ENCODE assay signal across 8 cellular contexts in genomic region chr6:43096451-43097097, GRCh38. TPM values are rescaled to one million over a fixed set of nuclear protein-coding genes. Genes with fewer than 3 reads are reported as not detected.
DNase-seq lines count a peak whose midpoint lies in the region; ATAC-seq, FAIRE-seq and TF ChIP-seq lines count a peak whose summit lies in the region.

No MANE protein-coding gene starts in this region.

- peaks cover 3% of the 10 kb centered on the region for H3K36me3 Mint-ChIP-seq in progenitor cell of endocrine pancreas (ENCODE audit: insufficient read depth)

- H3K9ac ChIP-seq in OCI-LY3 (ENCODE audit: low read length), result no peak overlapping the region
- no peak overlapping the region for H3K9ac ChIP-seq in fibroblast of lung (ENCODE audit: insufficient read depth, low read length)

- H3K27me3 Mint-ChIP-seq in progenitor cell of endocrine pancreas, result no peaks in the 10 kb centered on the region

- no peaks in the 10 kb centered on the region for H3K9me3 ChIP-seq in OCI-LY3 (ENCODE audit: insufficient read depth, low read length)
- H3K9me3 ChIP-seq in fibroblast of lung (ENCODE audit: control insufficient read depth, insufficient read depth, low read depth, low read length), result no peaks in the 10 kb centered on the region

- peak overlapping the region; percentile 95 for H3K27ac Mint-ChIP-seq in progenitor cell of endocrine pancreas

- no peak for ATAC-seq in GM19328 (IDR thresholded peaks at IDR 0.05; ENCODE audit: unreplicated experiment)

- peak overlapping the region; percentile 51 for H2AFZ ChIP-seq in OCI-LY3 (ENCODE audit: low read depth, low read length)
- no peak overlapping the region for H2AFZ ChIP-seq in fibroblast of lung (ENCODE audit: low read length)

- DNase-seq in EL, result peak; percentile 96
- peak; percentile 95 to 96 for DNase-seq in fibroblast of lung (ENCODE audit: low read depth in 2 of 2)
- peak; percentile 22 for DNase-seq in progenitor cell of endocrine pancreas (ENCODE audit: low spot score, unreplicated experiment)
- no peak for DNase-seq in RCC 7860 (ENCODE audit: low spot score)
- DNase-seq in GM12892 (ENCODE audit: insufficient read length), result no peak
- DNase-seq in GM19238 (ENCODE audit: insufficient read length, low spot score), result no peak

- no peak overlapping the region for H3K4me3 Mint-ChIP-seq in progenitor cell of endocrine pancreas (ENCODE audit: low read depth)

- H3K4me1 Mint-ChIP-seq in progenitor cell of endocrine pancreas (ENCODE audit: low read depth), result peaks cover 34% of the 10 kb centered on the region

- H3K4me3 ChIP-seq in OCI-LY3 (ENCODE audit: low read length) (peak overlapping the region; percentile 1; the same call in 1 of the 2 replicates), fibroblast of lung (replicated peaks in 1 of 4; ENCODE audit: control extremely low read depth in 1 of 4, insufficient read depth in 1 of 4, low read depth in 3 of 4, low read length in 4 of 4) (peak overlapping the region in 2 of 4 experiments; percentile 19 to 20)

- H3K9me3 Mint-ChIP-seq in progenitor cell of endocrine pancreas (ENCODE audit: low read depth), result no peaks in the 10 kb centered on the region

- H3K27ac ChIP-seq in OCI-LY3 (ENCODE audit: low read length) (no peak overlapping the region), fibroblast of lung (ENCODE audit: insufficient read depth, low read length) (peak overlapping the region; percentile 48)

- TF ChIP-seq CTCF in OCI-LY3 (IDR thresholded peaks at IDR 0.05; ENCODE audit: low read depth, low read length) (no peak), fibroblast of lung (conservative IDR thresholded peaks at IDR 0.05 in 1 of 2, IDR thresholded peaks at IDR 0.05 in 1 of 2; ENCODE audit: low read depth in 1 of 2, low read length in 2 of 2) (no peak), progenitor cell of endocrine pancreas (IDR thresholded peaks at IDR 0.05; ENCODE audit: unreplicated experiment) (no peak)

- no peaks in the 10 kb centered on the region for H3K36me3 ChIP-seq in OCI-LY3 (replicated peaks; ENCODE audit: low read depth, low read length)
- no peaks in the 10 kb centered on the region for H3K36me3 ChIP-seq in fibroblast of lung (ENCODE audit: control insufficient read depth, insufficient read depth, low read length)

- no peaks in the 10 kb centered on the region for H4K20me1 ChIP-seq in OCI-LY3 (ENCODE audit: insufficient read depth, low read length)
- H4K20me1 ChIP-seq in fibroblast of lung (ENCODE audit: control insufficient read depth, extremely low read depth, insufficient read depth, low read length), result no peaks in the 10 kb centered on the region

- H3K4me2 ChIP-seq in OCI-LY3 (ENCODE audit: low read length) (peak overlapping the region; percentile 23), fibroblast of lung (ENCODE audit: extremely low read depth, insufficient read depth, low read length) (peak overlapping the region; percentile 67)

- no peak for TF ChIP-seq POLR2A in GM12892 (IDR thresholded peaks at IDR 0.05; ENCODE audit: low read depth, low read length)

- H3K4me1 ChIP-seq in OCI-LY3 (ENCODE audit: low read length) (peaks cover 20% of the 10 kb centered on the region), fibroblast of lung (ENCODE audit: control insufficient read depth, extremely low read depth, insufficient read depth, low read length) (peaks cover 20% of the 10 kb centered on the region)

- 0 out of 2 replicates have a peak, but pooled peaks cover under 1% of the 10 kb centered on the region for H3K27me3 ChIP-seq in OCI-LY3 (ENCODE audit: low read depth, low read length)
- no peaks in the 10 kb centered on the region for H3K27me3 ChIP-seq in fibroblast of lung (ENCODE audit: control insufficient read depth, insufficient read depth, low read length)

- no peak for FAIRE-seq in RCC 7860 (lab: Jason Lieb, UNC)
- no peak for FAIRE-seq in GM12892 (lab: Jason Lieb, UNC)

- no peaks in the 10 kb centered on the region for H3K79me2 ChIP-seq in OCI-LY3 (ENCODE audit: low read length)
- H3K79me2 ChIP-seq in fibroblast of lung (ENCODE audit: control insufficient read depth, insufficient read depth, low read length), result peaks cover 4% of the 10 kb centered on the region

RNA-seq across cellular contexts. Expression of gene PTK7, which starts 20.5 kb away (rescaled TPM):
- 145 and 159 TPM in 2 replicates for total RNA-seq in fibroblast of lung
- polyA plus RNA-seq in fibroblast of lung, result 51.9 and 149 TPM in 2 replicates
- polyA plus RNA-seq in fibroblast of lung (2012), result 56.7 and 156 TPM in 2 replicates
- polyA minus RNA-seq in fibroblast of lung (ENCODE audit: low replicate concordance), result 103 and 333 TPM in 2 replicates
- total RNA-seq in progenitor cell of endocrine pancreas, result 141 and 142 TPM in 2 replicates
- polyA plus RNA-seq in GM12892 (2012; ENCODE audit: missing spikeins), result 0.83 TPM

RNA-seq across cellular contexts. Expression of gene KLC4, which starts 37.1 kb away (rescaled TPM):
- total RNA-seq in fibroblast of lung (19.0 and 22.5 TPM in 2 replicates), progenitor cell of endocrine pancreas (71.9 and 73.8 TPM in 2 replicates)
- polyA plus RNA-seq in fibroblast of lung, result 5.7 and 7.2 TPM in 2 replicates
- 6.3 and 7.3 TPM in 2 replicates for polyA plus RNA-seq in fibroblast of lung (2012)
- polyA minus RNA-seq in fibroblast of lung (ENCODE audit: low replicate concordance), result 16.2 and 33.9 TPM in 2 replicates
- 13.5 TPM for polyA plus RNA-seq in GM12892 (2012; ENCODE audit: missing spikeins)

RNA-seq across cellular contexts. Expression of gene MRPL2, which starts 37.3 kb away (rescaled TPM):
- 13.9 and 18.2 TPM in 2 replicates for total RNA-seq in fibroblast of lung
- polyA plus RNA-seq in fibroblast of lung, result 20.3 and 23.1 TPM in 2 replicates
- polyA plus RNA-seq in fibroblast of lung (2012), result 49.9 and 65.2 TPM in 2 replicates
- 7.3 and 30.4 TPM in 2 replicates for polyA minus RNA-seq in fibroblast of lung (ENCODE audit: low replicate concordance)
- total RNA-seq in progenitor cell of endocrine pancreas, result 45.2 and 52.2 TPM in 2 replicates
- 32.5 TPM for polyA plus RNA-seq in GM12892 (2012; ENCODE audit: missing spikeins)

RNA-seq across cellular contexts. Expression of gene CUL7, which starts 42.9 kb away (rescaled TPM):
- total RNA-seq in fibroblast of lung (30.3 and 60.3 TPM in 2 replicates), progenitor cell of endocrine pancreas (58.9 and 60.9 TPM in 2 replicates)
- polyA plus RNA-seq in fibroblast of lung, result 19.7 and 21.4 TPM in 2 replicates
- 25.5 and 28.5 TPM in 2 replicates for polyA plus RNA-seq in fibroblast of lung (2012)
- polyA minus RNA-seq in fibroblast of lung (ENCODE audit: low replicate concordance), result 88.4 and 136 TPM in 2 replicates
- polyA plus RNA-seq in GM12892 (2012; ENCODE audit: missing spikeins), result 11.7 TPM

Comparison
In these comparisons a context has a peak if more than half of its experiments do, and no peak if none do; other contexts are left out.
1. DNase-seq: peak in EL (single experiment), fibroblast of lung (2 of 2) and progenitor cell of endocrine pancreas (single experiment); none in RCC 7860 (single experiment), GM12892 (single experiment) and GM19238 (single experiment).